ENCODE assay signal across 7 cellular contexts in genomic region chr2:111424863-111425309, GRCh38.
DNase-seq lines count a peak whose midpoint lies in the region; ATAC-seq lines count a peak whose summit lies in the region.
"Not testable (repeated sequence)": the region's sequence is repeated elsewhere in the genome, so short reads cannot be mapped to it uniquely, and the experiment has no call there.

No MANE protein-coding gene starts in this region.

- H3K4me3 Mint-ChIP-seq in activated CD4-positive, alpha-beta T cell treated with anti-CD3 and anti-CD28 coated beads, Interleukin-2, amount 10 ng/mL, durations not matched to agents 24 days and 14 days; central memory CD8-positive, alpha-beta T cell: not testable (repeated sequence)

- peaks cover 29% of the 10 kb centered on the region for H3K4me1 Mint-ChIP-seq in activated CD4-positive, alpha-beta T cell treated with anti-CD3 and anti-CD28 coated beads, Interleukin-2, amount 10 ng/mL, durations not matched to agents 24 days and 14 days
- not testable (repeated sequence) for H3K4me1 Mint-ChIP-seq in central memory CD8-positive, alpha-beta T cell

- H3K27ac Mint-ChIP-seq in activated CD4-positive, alpha-beta T cell treated with anti-CD3 and anti-CD28 coated beads, Interleukin-2, amount 10 ng/mL, durations not matched to agents 24 days and 14 days: peak overlapping the region; percentile 94
- H3K27ac Mint-ChIP-seq in central memory CD8-positive, alpha-beta T cell (ENCODE audit: low read depth): peak overlapping the region; percentile 70

- peak; percentile 89 for DNase-seq in activated CD4-positive, alpha-beta T cell treated with anti-CD3 and anti-CD28 coated beads, Interleukin-2, amount 10 ng/mL, durations not matched to agents 24 days and 14 days
- peak; percentile 15 for DNase-seq in activated T-helper 1 cell treated with Interleukin-2 at 50 U/mL for 16 hours (ENCODE audit: low read depth)
- peak in 1 of 2 donors; percentile 30 for DNase-seq in central memory CD8-positive, alpha-beta T cell (ENCODE audit: low spot score in 2 of 2)
- DNase-seq in stimulated activated CD4-positive, alpha-beta T cell treated with anti-CD3 and anti-CD28 coated beads, Interleukin-1b, Interleukin-23, amount 100 ng/mL, for 48 hours: peak; percentile 68

- intact Hi-C loops in activated CD4-positive, alpha-beta T cell treated with anti-CD3 and anti-CD28 coated beads, Interleukin-2, amount 10 ng/mL, durations not matched to agents 24 days and 14 days (cut with micrococcal nuclease): not testable (repeated sequence)

- not testable (repeated sequence) for H3K27me3 Mint-ChIP-seq in activated CD4-positive, alpha-beta T cell treated with anti-CD3 and anti-CD28 coated beads, Interleukin-2, amount 10 ng/mL, durations not matched to agents 24 days and 14 days; central memory CD8-positive, alpha-beta T cell

- ATAC-seq in GM18868 (IDR thresholded peaks at IDR 0.05; ENCODE audit: unreplicated experiment): peak; percentile 40
- peak; percentile 46 for ATAC-seq in HG02623 (IDR thresholded peaks at IDR 0.05; ENCODE audit: unreplicated experiment)
- peak; percentile 45 for ATAC-seq in HG03565 (IDR thresholded peaks at IDR 0.05; ENCODE audit: unreplicated experiment)
- ATAC-seq in central memory CD8-positive, alpha-beta T cell (replicated peaks; ENCODE audit: extremely low read depth, poor library complexity, severe bottlenecking): peak; percentile 90

- H3K9me3 Mint-ChIP-seq in activated CD4-positive, alpha-beta T cell treated with anti-CD3 and anti-CD28 coated beads, Interleukin-2, amount 10 ng/mL, durations not matched to agents 24 days and 14 days; central memory CD8-positive, alpha-beta T cell: not testable (repeated sequence)

- H3K36me3 Mint-ChIP-seq in activated CD4-positive, alpha-beta T cell treated with anti-CD3 and anti-CD28 coated beads, Interleukin-2, amount 10 ng/mL, durations not matched to agents 24 days and 14 days (ENCODE audit: low read depth): peaks cover 29% of the 10 kb centered on the region
- not testable (repeated sequence) for H3K36me3 Mint-ChIP-seq in central memory CD8-positive, alpha-beta T cell (ENCODE audit: insufficient read depth)

Comparison
In these comparisons a context has a peak if more than half of its experiments do, and no peak if none do; other contexts are left out.
1. ATAC-seq: peak in every context shown above with its lines; median percentile 90 in central memory CD8-positive, alpha-beta T cell; 46 in HG02623; 45 in HG03565; 40 in GM18868.